Comparison of ENCODE assay signal across 2 cellular contexts in the genomic region with DNA sequence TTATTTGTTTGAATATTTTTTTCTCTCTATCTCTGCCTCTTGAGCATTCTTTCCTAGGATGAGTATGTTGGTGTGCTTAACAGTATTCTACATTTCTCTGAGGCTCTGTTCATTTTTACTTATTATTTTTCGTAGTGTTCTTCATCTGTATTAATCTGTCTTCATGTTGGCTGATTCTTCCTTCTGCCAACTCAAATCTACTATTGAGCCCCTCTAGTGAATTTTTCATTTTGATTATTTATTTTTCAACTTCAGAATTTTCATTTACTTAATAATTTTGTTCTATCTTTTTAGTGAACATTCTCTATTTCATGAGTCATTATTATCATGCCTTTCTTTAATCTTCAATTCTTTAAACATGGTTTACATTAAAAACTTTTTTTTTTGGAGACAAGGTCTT.
TF ChIP-seq lines count a peak whose summit lies in the region.

No MANE protein-coding gene starts in this region.

TF ChIP-seq in HepG2, 621 proteins besides CTCF, POLR2A, EP300 and RAD21:
- TF ChIP-seq, protein P1, sequence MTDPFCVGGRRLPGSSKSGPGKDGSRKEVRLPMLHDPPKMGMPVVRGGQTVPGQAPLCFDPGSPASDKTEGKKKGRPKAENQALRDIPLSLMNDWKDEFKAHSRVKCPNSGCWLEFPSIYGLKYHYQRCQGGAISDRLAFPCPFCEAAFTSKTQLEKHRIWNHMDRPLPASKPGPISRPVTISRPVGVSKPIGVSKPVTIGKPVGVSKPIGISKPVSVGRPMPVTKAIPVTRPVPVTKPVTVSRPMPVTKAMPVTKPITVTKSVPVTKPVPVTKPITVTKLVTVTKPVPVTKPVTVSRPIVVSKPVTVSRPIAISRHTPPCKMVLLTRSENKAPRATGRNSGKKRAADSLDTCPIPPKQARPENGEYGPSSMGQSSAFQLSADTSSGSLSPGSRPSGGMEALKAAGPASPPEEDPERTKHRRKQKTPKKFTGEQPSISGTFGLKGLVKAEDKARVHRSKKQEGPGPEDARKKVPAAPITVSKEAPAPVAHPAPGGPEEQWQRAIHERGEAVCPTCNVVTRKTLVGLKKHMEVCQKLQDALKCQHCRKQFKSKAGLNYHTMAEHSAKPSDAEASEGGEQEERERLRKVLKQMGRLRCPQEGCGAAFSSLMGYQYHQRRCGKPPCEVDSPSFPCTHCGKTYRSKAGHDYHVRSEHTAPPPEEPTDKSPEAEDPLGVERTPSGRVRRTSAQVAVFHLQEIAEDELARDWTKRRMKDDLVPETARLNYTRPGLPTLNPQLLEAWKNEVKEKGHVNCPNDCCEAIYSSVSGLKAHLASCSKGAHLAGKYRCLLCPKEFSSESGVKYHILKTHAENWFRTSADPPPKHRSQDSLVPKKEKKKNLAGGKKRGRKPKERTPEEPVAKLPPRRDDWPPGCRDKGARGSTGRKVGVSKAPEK (CRISPR knock-in tag; IDR thresholded peaks at IDR 0.05; ENCODE audit: borderline replicate concordance), result no peak
- TF ChIP-seq TBX3 (IDR thresholded peaks at IDR 0.05; ENCODE audit: borderline replicate concordance) (no peak), ZSCAN30 (CRISPR knock-in tag; IDR thresholded peaks at IDR 0.05) (no peak), KMT2B (CRISPR knock-in tag; IDR thresholded peaks at IDR 0.05) (no peak), ZNF160 (CRISPR knock-in tag; IDR thresholded peaks at IDR 0.05) (peak; percentile 94), TFDP2 (CRISPR knock-in tag; IDR thresholded peaks at IDR 0.05) (no peak)

TF ChIP-seq in HEK293, 187 proteins besides CTCF, POLR2A, EP300 and RAD21:
- peak; percentile 87 for TF ChIP-seq SETDB1 (IDR thresholded peaks at IDR 0.05; ENCODE audit: insufficient read length, low read length)
- TF ChIP-seq SALL2 (tag by site-specific recombination; IDR thresholded peaks at IDR 0.05; ENCODE audit: borderline replicate concordance), result no peak
TF ChIP-seq in HEK293: peak in this region for 1.
